ENCODE assay signal across 8 cellular contexts in the genomic region with DNA sequence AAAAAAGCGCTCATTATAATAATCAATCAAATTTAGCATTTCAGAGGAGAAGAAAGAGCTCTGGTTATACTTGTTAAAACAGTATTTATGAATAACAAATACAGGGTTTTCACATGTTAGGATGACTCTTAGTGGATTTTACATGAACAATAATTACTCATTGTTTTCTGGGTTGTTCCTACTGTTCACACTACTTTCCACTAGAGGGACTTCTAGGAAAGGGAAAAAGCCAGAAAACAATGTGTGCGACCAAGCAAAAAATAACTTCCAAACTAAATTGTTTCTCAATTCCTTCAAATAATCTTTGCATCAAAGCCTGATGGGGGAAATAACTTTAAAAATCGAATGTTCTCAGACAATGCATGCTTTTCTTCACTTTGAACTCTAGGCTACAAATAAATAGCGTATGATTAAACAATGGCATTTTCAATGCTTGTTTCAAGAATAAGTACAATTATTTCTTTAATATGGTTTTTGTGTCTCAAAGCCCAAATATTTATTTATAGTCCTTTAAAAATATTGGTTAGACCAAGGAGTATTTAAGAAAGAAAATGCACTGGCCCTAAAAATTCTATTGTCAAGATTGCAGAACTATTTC.
DNase-seq lines count a peak whose midpoint lies in the region; ATAC-seq and TF ChIP-seq lines count a peak whose summit lies in the region.

No MANE protein-coding gene starts in this region.

- no peaks in the 10 kb centered on the region for H3K27me3 ChIP-seq in Loucy (ENCODE audit: insufficient read depth, low read length, poor library complexity, severe bottlenecking)
- no peaks in the 10 kb centered on the region for H3K27me3 ChIP-seq in body of pancreas
- H3K27me3 ChIP-seq in right lobe of liver, result no peaks in the 10 kb centered on the region

- 30 to 32% methylated on average over 4 of the region's 4 CpGs for WGBS in body of pancreas, 2 donors
- 34% methylated on average over 4 of the region's 4 CpGs for WGBS in right lobe of liver (ENCODE audit: insufficient coverage, low coverage, low lambda C conversion rate, missing lambda C conversion rate)

- TF ChIP-seq POLR2A in body of pancreas (IDR thresholded peaks at IDR 0.05) (no peak), right lobe of liver (IDR thresholded peaks at IDR 0.05) (no peak)

- ATAC-seq in body of pancreas (no peak), right lobe of liver (peak; percentile 62 to 74 (median 70)), GM19467 (IDR thresholded peaks at IDR 0.05; ENCODE audit: unreplicated experiment) (no peak)

- H3K27ac ChIP-seq in body of pancreas (no peak overlapping the region), right lobe of liver (no peak overlapping the region)

- H3K9me2 ChIP-seq in Loucy (replicated peaks; ENCODE audit: low read depth, low read length), result no peaks in the 10 kb centered on the region

- H2AFZ ChIP-seq in Loucy (ENCODE audit: low read length), result no peak overlapping the region

- H3K9me3 ChIP-seq in Loucy (ENCODE audit: insufficient read depth, low read depth, low read length) (no peaks in the 10 kb centered on the region), body of pancreas (no peaks in the 10 kb centered on the region), right lobe of liver (no peaks in the 10 kb centered on the region)

- H3F3A ChIP-seq in Loucy (ENCODE audit: low read depth), result no peaks in the 10 kb centered on the region

- DNase-seq in NCI-H510A treated with DMSO at 0.1 percent for 48 hours (lab: John Stamatoyannopoulos, UW) (peak; percentile 30), NCI-H510A (lab: John Stamatoyannopoulos, UW) (no peak), body of pancreas (no peak), right lobe of liver (no peak), activated gamma-delta T cell (lab: John Stamatoyannopoulos, UW) (no peak)
- DNase-seq in stimulated activated naive CD4-positive, alpha-beta T cell treated with Interleukin-2 at 50 U/mL for 16 hours (lab: John Stamatoyannopoulos, UW), result no peak

- no peaks in the 10 kb centered on the region for H3K36me3 ChIP-seq in Loucy (ENCODE audit: insufficient read depth, low read length)
- H3K36me3 ChIP-seq in body of pancreas (replicated peaks in 1 of 2; ENCODE audit: insufficient read depth in 1 of 2, low read depth in 2 of 2), result no peaks in the 10 kb centered on the region
- H3K36me3 ChIP-seq in right lobe of liver, result no peaks in the 10 kb centered on the region

- H3K4me2 ChIP-seq in Loucy (ENCODE audit: low read depth, low read length, poor library complexity, severe bottlenecking), result no peak overlapping the region

- peak; percentile 95 for TF ChIP-seq CTCF in Loucy (conservative IDR thresholded peaks at IDR 0.05; ENCODE audit: low read length)
- peak; percentile 15 to 65 (median 50) for TF ChIP-seq CTCF in body of pancreas (IDR thresholded peaks at IDR 0.05)
- peak; percentile 57 to 65 (median 60) for TF ChIP-seq CTCF in right lobe of liver (IDR thresholded peaks at IDR 0.05)

- H3K79me2 ChIP-seq in Loucy (ENCODE audit: insufficient read depth, low read length), result no peaks in the 10 kb centered on the region

- H4K20me1 ChIP-seq in Loucy (ENCODE audit: insufficient read depth, low read length, poor library complexity, severe bottlenecking), result no peaks in the 10 kb centered on the region

- intact Hi-C loops in body of pancreas (cut with DNase I), result no loop called here
- intact Hi-C loops in right lobe of liver (cut with DNase I), result no loop called here

- no peaks in the 10 kb centered on the region for H3K4me1 ChIP-seq in Loucy (ENCODE audit: insufficient read depth, low read length, poor library complexity, severe bottlenecking)
- H3K4me1 ChIP-seq in body of pancreas, result no peaks in the 10 kb centered on the region
- no peaks in the 10 kb centered on the region for H3K4me1 ChIP-seq in right lobe of liver

- no peak overlapping the region for H3K9ac ChIP-seq in Loucy (ENCODE audit: low read depth, low read length, poor library complexity, severe bottlenecking)

- H3K4me3 ChIP-seq in Loucy (ENCODE audit: low read length, poor library complexity, severe bottlenecking) (no peak overlapping the region), body of pancreas (no peak overlapping the region), right lobe of liver (no peak overlapping the region)

Comparison
In these comparisons a context has a peak if more than half of its experiments do, and no peak if none do; other contexts are left out.
1. ATAC-seq: peak in right lobe of liver (4 of 4); none in body of pancreas (single experiment) and GM19467 (single experiment).
2. Peak in every context shown above with its lines, with median percentiles within 50 percentile points of each other: CTCF ChIP-seq.